Comparison of ENCODE assay signal across 27 cellular contexts in genomic region chr13:110280231-110280813, GRCh38. TPM values are rescaled to one million over a fixed set of nuclear protein-coding genes. Genes with fewer than 3 reads are reported as not detected.
A peak's percentile ranks its signal among the peaks of the same experiment; 100 is the strongest.
DNase-seq lines count a peak whose midpoint lies in the region; ATAC-seq and TF ChIP-seq lines count a peak whose summit lies in the region.
"Had no signal": no experiment of that assay in that cellular context is flagged by ENCODE, and none has a peak within 500 bp of the region (broad histone marks: within the 10 kb centered on the region; RNA-seq: fewer than 3 reads in every experiment).

No MANE protein-coding gene starts in this region.

- H3K4me3 ChIP-seq in OCI-LY3 (ENCODE audit: low read length) (peak overlapping the region; percentile 20; the same call in 1 of the 2 replicates), fibroblast of lung (replicated peaks in 1 of 4; ENCODE audit: control extremely low read depth in 1 of 4, insufficient read depth in 1 of 4, low read depth in 3 of 4, low read length in 4 of 4) (no peak overlapping the region), smooth muscle cell (no peak overlapping the region)
- H3K4me3 ChIP-seq: A549, pancreas, Peyer's patch had no signal

- no peak overlapping the region for H3K27ac Mint-ChIP-seq in activated CD8-positive, alpha-beta T cell treated with anti-CD3 and anti-CD28 coated beads for 36 hours
- no peak overlapping the region for H3K27ac Mint-ChIP-seq in activated CD8-positive, alpha-beta T cell treated with anti-CD3 and anti-CD28 coated beads, Interleukin-2, amount 10 ng/mL, durations not matched to agents 7 days and 5 days
- H3K27ac Mint-ChIP-seq: H9; T-helper 2 cell treated with Interferon-gamma antibody and Interleukin-4, amounts not matched to agents 5 μg/mL and 100 μg/mL, for 36 hours had no signal

- no peak overlapping the region for H2AFZ ChIP-seq in OCI-LY3 (ENCODE audit: low read depth, low read length)
- no peak overlapping the region for H2AFZ ChIP-seq in fibroblast of lung (ENCODE audit: low read length)
- H2AFZ ChIP-seq in smooth muscle cell (ENCODE audit: low read depth) = no peak overlapping the region

- H3F3A ChIP-seq in smooth muscle cell (ENCODE audit: low read depth) = peaks cover 77% of the 10 kb centered on the region

- peak overlapping the region; percentile 82 for H3K27ac ChIP-seq in OCI-LY3 (ENCODE audit: low read length)
- H3K27ac ChIP-seq in fibroblast of lung (ENCODE audit: insufficient read depth, low read length) = peak overlapping the region; percentile 26
- H3K27ac ChIP-seq in smooth muscle cell (ENCODE audit: low read depth) = peak overlapping the region; percentile 58
- H3K27ac ChIP-seq: A549, pancreas had no signal

- H3K79me2 ChIP-seq in OCI-LY3 (ENCODE audit: low read length) = no peaks in the 10 kb centered on the region
- H3K79me2 ChIP-seq in fibroblast of lung (ENCODE audit: control insufficient read depth, insufficient read depth, low read length) = peaks cover 53% of the 10 kb centered on the region
- peaks cover 99% of the 10 kb centered on the region for H3K79me2 ChIP-seq in smooth muscle cell (ENCODE audit: low read depth)

- POLR2A ChIA-PET in activated CD8-positive, alpha-beta T cell treated with anti-CD3 and anti-CD28 coated beads for 36 hours (lab: Charles Lee) = no interaction called here
- POLR2A ChIA-PET in activated CD8-positive, alpha-beta T cell treated with anti-CD3 and anti-CD28 coated beads, Interleukin-2, amount 10 ng/mL, durations not matched to agents 7 days and 5 days (lab: Charles Lee) = no interaction called here

- H3K27me3 Mint-ChIP-seq in activated CD8-positive, alpha-beta T cell treated with anti-CD3 and anti-CD28 coated beads for 36 hours = peaks cover 8% of the 10 kb centered on the region
- peaks cover 5% of the 10 kb centered on the region for H3K27me3 Mint-ChIP-seq in activated CD8-positive, alpha-beta T cell treated with anti-CD3 and anti-CD28 coated beads, Interleukin-2, amount 10 ng/mL, durations not matched to agents 7 days and 5 days (ENCODE audit: low read depth)

- H3K4me1 ChIP-seq in OCI-LY3 (ENCODE audit: low read length) (peaks cover 31% of the 10 kb centered on the region), fibroblast of lung (ENCODE audit: control insufficient read depth, extremely low read depth, insufficient read depth, low read length) (peaks cover 39% of the 10 kb centered on the region), smooth muscle cell (ENCODE audit: low read depth) (no peaks in the 10 kb centered on the region)
- H3K4me1 ChIP-seq: BE2C, pancreas had no signal

- peak; percentile 45 for ATAC-seq in activated CD8-positive, alpha-beta T cell treated with anti-CD3 and anti-CD28 coated beads for 36 hours
- no peak for ATAC-seq in activated CD8-positive, alpha-beta T cell treated with anti-CD3 and anti-CD28 coated beads, Interleukin-2, amount 10 ng/mL, durations not matched to agents 7 days and 5 days
- ATAC-seq: A549; naive thymus-derived CD8-positive, alpha-beta T cell had no signal

- H3K36me3 Mint-ChIP-seq in activated CD8-positive, alpha-beta T cell treated with anti-CD3 and anti-CD28 coated beads for 36 hours (ENCODE audit: low read depth) = no peaks in the 10 kb centered on the region
- H3K36me3 Mint-ChIP-seq in activated CD8-positive, alpha-beta T cell treated with anti-CD3 and anti-CD28 coated beads, Interleukin-2, amount 10 ng/mL, durations not matched to agents 7 days and 5 days (ENCODE audit: low read depth) = no peaks in the 10 kb centered on the region
- H3K36me3 Mint-ChIP-seq: naive thymus-derived CD8-positive, alpha-beta T cell had no signal

- DNase-seq in activated CD8-positive, alpha-beta T cell treated with anti-CD3 and anti-CD28 coated beads for 36 hours = peak; percentile 35
- DNase-seq in activated CD8-positive, alpha-beta T cell treated with anti-CD3 and anti-CD28 coated beads, Interleukin-2, amount 10 ng/mL, durations not matched to agents 7 days and 5 days = no peak
- no peak for DNase-seq in fibroblast of lung (ENCODE audit: low read depth in 2 of 2)
- DNase-seq in smooth muscle cell (lab: John Stamatoyannopoulos, UW; ENCODE audit: unreplicated experiment) = no peak
- no peak for DNase-seq in LoVo (ENCODE audit: low spot score)
- DNase-seq in NCI-H748 (lab: John Stamatoyannopoulos, UW; ENCODE audit: unreplicated experiment) = no peak
- no peak for DNase-seq in NCI-H446 treated with DMSO at 0.1 percent for 48 hours (lab: John Stamatoyannopoulos, UW)
- DNase-seq: activated gamma-delta T cell treated with Interleukin-2 at 50 U/mL for 16 hours; amniotic stem cell; BE2C; central memory CD4-positive, alpha-beta T cell; COR-L47; DND-41; H9; Karpas-422; mesendoderm; naive thymus-derived CD8-positive, alpha-beta T cell; NCI-H1092; NCI-H2029 treated with DMSO at 0.1 percent for 48 hours; NCI-H345; pancreas; small intestine; stimulated activated CD4-positive, alpha-beta T cell treated with anti-CD3 and anti-CD28 coated beads, Interleukin-4, amount 100 ng/mL, for 4 hours had no signal

- H3K36me3 ChIP-seq in OCI-LY3 (replicated peaks; ENCODE audit: low read depth, low read length) (no peaks in the 10 kb centered on the region), fibroblast of lung (ENCODE audit: control insufficient read depth, insufficient read depth, low read length) (peaks cover 3% of the 10 kb centered on the region), smooth muscle cell (ENCODE audit: low read depth) (no peaks in the 10 kb centered on the region)
- H3K36me3 ChIP-seq: BE2C, pancreas, Peyer's patch had no signal

- H3K9me3 Mint-ChIP-seq in activated CD8-positive, alpha-beta T cell treated with anti-CD3 and anti-CD28 coated beads for 36 hours = no peaks in the 10 kb centered on the region
- H3K9me3 Mint-ChIP-seq in activated CD8-positive, alpha-beta T cell treated with anti-CD3 and anti-CD28 coated beads, Interleukin-2, amount 10 ng/mL, durations not matched to agents 7 days and 5 days (ENCODE audit: insufficient read depth) = no peaks in the 10 kb centered on the region
- H3K9me3 Mint-ChIP-seq: H9; T-helper 2 cell treated with Interferon-gamma antibody and Interleukin-4, amounts not matched to agents 5 μg/mL and 100 μg/mL, for 36 hours had no signal

- TF ChIP-seq CTCF in activated CD8-positive, alpha-beta T cell treated with anti-CD3 and anti-CD28 coated beads for 36 hours (IDR thresholded peaks at IDR 0.05) = no peak
- peak; percentile 18; the same call in 1 of the 2 replicates for TF ChIP-seq CTCF in OCI-LY3 (IDR thresholded peaks at IDR 0.05; ENCODE audit: low read depth, low read length)
- TF ChIP-seq CTCF in fibroblast of lung (conservative IDR thresholded peaks at IDR 0.05 in 1 of 2, IDR thresholded peaks at IDR 0.05 in 1 of 2; ENCODE audit: low read depth in 1 of 2, low read length in 2 of 2) = no peak
- TF ChIP-seq CTCF in smooth muscle cell (IDR thresholded peaks at IDR 0.05; ENCODE audit: borderline replicate concordance, insufficient read depth, poor library complexity, severe bottlenecking) = no peak

- H4K20me1 ChIP-seq in OCI-LY3 (ENCODE audit: insufficient read depth, low read length) = no peaks in the 10 kb centered on the region
- H4K20me1 ChIP-seq in fibroblast of lung (ENCODE audit: control insufficient read depth, extremely low read depth, insufficient read depth, low read length) = no peaks in the 10 kb centered on the region
- H4K20me1 ChIP-seq in smooth muscle cell (ENCODE audit: low read depth) = peaks cover 100% of the 10 kb centered on the region

- CTCF ChIA-PET in activated CD8-positive, alpha-beta T cell treated with anti-CD3 and anti-CD28 coated beads for 36 hours (lab: Charles Lee) = no interaction called here
- CTCF ChIA-PET in activated CD8-positive, alpha-beta T cell treated with anti-CD3 and anti-CD28 coated beads, Interleukin-2, amount 10 ng/mL, durations not matched to agents 7 days and 5 days (lab: Charles Lee) = no interaction called here

- H3K9ac ChIP-seq in OCI-LY3 (ENCODE audit: low read length) (peak overlapping the region; percentile 37; the same call in 1 of the 2 replicates), fibroblast of lung (ENCODE audit: insufficient read depth, low read length) (no peak overlapping the region), smooth muscle cell (ENCODE audit: low read depth) (no peak overlapping the region)

- no peaks in the 10 kb centered on the region for H3K9me3 ChIP-seq in OCI-LY3 (ENCODE audit: insufficient read depth, low read length)
- H3K9me3 ChIP-seq in fibroblast of lung (ENCODE audit: control insufficient read depth, insufficient read depth, low read depth, low read length) = no peaks in the 10 kb centered on the region
- no peaks in the 10 kb centered on the region for H3K9me3 ChIP-seq in smooth muscle cell (replicated peaks; ENCODE audit: low read depth)
- H3K9me3 ChIP-seq: A549, BE2C, pancreas, Peyer's patch had no signal

- intact Hi-C loops in activated CD8-positive, alpha-beta T cell treated with anti-CD3 and anti-CD28 coated beads for 36 hours (cut with micrococcal nuclease) = no loop called here

- H3K27me3 ChIP-seq in OCI-LY3 (ENCODE audit: low read depth, low read length) (no peaks in the 10 kb centered on the region), fibroblast of lung (ENCODE audit: control insufficient read depth, insufficient read depth, low read length) (no peaks in the 10 kb centered on the region), smooth muscle cell (ENCODE audit: low read depth) (no peaks in the 10 kb centered on the region)
- H3K27me3 ChIP-seq: pancreas, Peyer's patch had no signal

- WGBS in smooth muscle cell (ENCODE audit: low lambda C conversion rate) = 58% methylated on average over 9 of the region's 9 CpGs

- H3K4me2 ChIP-seq in OCI-LY3 (ENCODE audit: low read length) (peak overlapping the region; percentile 50), fibroblast of lung (ENCODE audit: extremely low read depth, insufficient read depth, low read length) (no peak overlapping the region), smooth muscle cell (peak overlapping the region; percentile 53)
- H3K4me2 ChIP-seq: A549 had no signal

- H3K4me3 Mint-ChIP-seq in activated CD8-positive, alpha-beta T cell treated with anti-CD3 and anti-CD28 coated beads for 36 hours = no peak overlapping the region
- no peak overlapping the region for H3K4me3 Mint-ChIP-seq in activated CD8-positive, alpha-beta T cell treated with anti-CD3 and anti-CD28 coated beads, Interleukin-2, amount 10 ng/mL, durations not matched to agents 7 days and 5 days
- H3K4me3 Mint-ChIP-seq: H9; naive thymus-derived CD8-positive, alpha-beta T cell; T-helper 2 cell treated with Interferon-gamma antibody and Interleukin-4, amounts not matched to agents 5 μg/mL and 100 μg/mL, for 36 hours had no signal

- peaks cover 5% of the 10 kb centered on the region for H3K4me1 Mint-ChIP-seq in activated CD8-positive, alpha-beta T cell treated with anti-CD3 and anti-CD28 coated beads for 36 hours (ENCODE audit: low read depth)
- no peaks in the 10 kb centered on the region for H3K4me1 Mint-ChIP-seq in activated CD8-positive, alpha-beta T cell treated with anti-CD3 and anti-CD28 coated beads, Interleukin-2, amount 10 ng/mL, durations not matched to agents 7 days and 5 days (ENCODE audit: low read depth)
- H3K4me1 Mint-ChIP-seq: naive thymus-derived CD8-positive, alpha-beta T cell had no signal

RNA-seq across cellular contexts. Expression of gene COL4A1, which starts 26.6 kb away (rescaled TPM):
- not detected for total RNA-seq in activated CD8-positive, alpha-beta T cell treated with anti-CD3 and anti-CD28 coated beads for 36 hours
- not detected for total RNA-seq in activated CD8-positive, alpha-beta T cell treated with anti-CD3 and anti-CD28 coated beads, Interleukin-2, amount 10 ng/mL, durations not matched to agents 7 days and 5 days
- total RNA-seq in fibroblast of lung (34.0 and 57.5 TPM in 2 replicates), smooth muscle cell (4,372 and 5,353 TPM in 2 replicates)
- polyA plus RNA-seq in fibroblast of lung (18.4 and 607 TPM in 2 replicates), smooth muscle cell (1,844 and 2,409 TPM in 2 replicates)
- polyA plus RNA-seq in fibroblast of lung (2012) = 19.5 and 691 TPM in 2 replicates
- 30.9 and 567 TPM in 2 replicates for polyA minus RNA-seq in fibroblast of lung (ENCODE audit: low replicate concordance)
- total RNA-seq: naive thymus-derived CD8-positive, alpha-beta T cell had no signal
- polyA plus RNA-seq: naive thymus-derived CD8-positive, alpha-beta T cell had no signal

RNA-seq across cellular contexts. Expression of gene COL4A2, which starts 26.8 kb away (rescaled TPM):
- total RNA-seq in activated CD8-positive, alpha-beta T cell treated with anti-CD3 and anti-CD28 coated beads for 36 hours = not detected
- total RNA-seq in activated CD8-positive, alpha-beta T cell treated with anti-CD3 and anti-CD28 coated beads, Interleukin-2, amount 10 ng/mL, durations not matched to agents 7 days and 5 days = not detected
- total RNA-seq in fibroblast of lung (93.1 and 123 TPM in 2 replicates), smooth muscle cell (1,456 and 1,535 TPM in 2 replicates)
- polyA plus RNA-seq in fibroblast of lung (43.8 and 463 TPM in 2 replicates), smooth muscle cell (2,012 and 2,786 TPM in 2 replicates)
- 52.1 and 712 TPM in 2 replicates for polyA plus RNA-seq in fibroblast of lung (2012)
- polyA minus RNA-seq in fibroblast of lung (ENCODE audit: low replicate concordance) = 56.9 and 841 TPM in 2 replicates
- total RNA-seq: naive thymus-derived CD8-positive, alpha-beta T cell had no signal
- polyA plus RNA-seq: naive thymus-derived CD8-positive, alpha-beta T cell had no signal

Comparison
In these comparisons a context has a peak if more than half of its experiments do, and no peak if none do; other contexts are left out.
1. H3K27ac ChIP-seq: peak in every context shown above with its lines; median percentile 82 in OCI-LY3; 58 in smooth muscle cell; 26 in fibroblast of lung.
2. RNA of gene COL4A1, which starts 26.6 kb away (total RNA-seq): 4,372 to 5,353 TPM in smooth muscle cell; 34.0 to 57.5 TPM in fibroblast of lung, not detected in activated CD8-positive, alpha-beta T cell treated with anti-CD3 and anti-CD28 coated beads for 36 hours and not detected in activated CD8-positive, alpha-beta T cell treated with anti-CD3 and anti-CD28 coated beads, Interleukin-2, amount 10 ng/mL, durations not matched to agents 7 days and 5 days; every median in the first group is over 10 times any median in the second.
3. RNA of gene COL4A2, which starts 26.8 kb away (total RNA-seq): 1,456 to 1,535 TPM in smooth muscle cell and 93.1 to 123 TPM in fibroblast of lung; not detected in activated CD8-positive, alpha-beta T cell treated with anti-CD3 and anti-CD28 coated beads for 36 hours and not detected in activated CD8-positive, alpha-beta T cell treated with anti-CD3 and anti-CD28 coated beads, Interleukin-2, amount 10 ng/mL, durations not matched to agents 7 days and 5 days; every median in the first group is over 10 times any median in the second.